ENCODE assay signal across 15 cellular contexts in the genomic region with DNA sequence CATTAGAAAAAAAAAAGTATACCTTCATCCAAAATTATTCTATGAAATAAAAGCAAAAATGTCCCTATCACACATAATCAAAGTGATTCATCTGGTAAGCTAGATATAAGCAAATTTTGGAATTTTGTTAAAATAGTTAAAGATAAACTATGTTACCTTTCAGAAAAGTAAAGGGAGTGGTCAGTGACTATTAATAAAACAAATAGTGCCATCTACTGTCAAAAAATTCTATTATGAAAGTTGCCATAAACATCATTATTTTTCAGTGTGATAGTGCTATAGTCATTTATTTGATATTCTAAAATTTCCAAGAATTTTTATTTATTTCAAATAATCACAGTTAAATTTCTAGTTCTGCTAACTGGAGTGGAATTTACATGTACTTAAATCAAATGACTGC.
DNase-seq lines count a peak whose midpoint lies in the region; TF ChIP-seq lines count a peak whose summit lies in the region.
"Had no signal": no experiment of that assay in that cellular context is flagged by ENCODE, and none has a peak within 500 bp of the region (broad histone marks: within the 10 kb centered on the region; RNA-seq: fewer than 3 reads in every experiment).

No MANE protein-coding gene starts in this region.

- H3K27ac ChIP-seq in 22Rv1: no peak overlapping the region
- H3K27ac ChIP-seq in suprapubic skin: no peak overlapping the region
- no peak overlapping the region for H3K27ac ChIP-seq in vagina
- H3K27ac ChIP-seq: heart right ventricle had no signal

- H3K36me3 ChIP-seq in suprapubic skin (no peaks in the 10 kb centered on the region), vagina (no peaks in the 10 kb centered on the region)
- H3K36me3 ChIP-seq: heart right ventricle had no signal

- H3K27me3 ChIP-seq in suprapubic skin (no peaks in the 10 kb centered on the region), vagina (no peaks in the 10 kb centered on the region)
- H3K27me3 ChIP-seq: heart right ventricle had no signal

- TF ChIP-seq EP300 in suprapubic skin (IDR thresholded peaks at IDR 0.05): no peak

- DNase-seq in EH (ENCODE audit: low read depth) (peak; percentile 6), NCI-H1694 treated with DMSO at 0.1 percent for 48 hours (lab: John Stamatoyannopoulos, UW) (peak; percentile 34), SW480 (ENCODE audit: low spot score) (peak; percentile 3), suprapubic skin (ENCODE audit: low spot score in 2 of 2) (no peak), vagina (ENCODE audit: extremely low spot score in 2 of 2) (no peak), activated gamma-delta T cell (lab: John Stamatoyannopoulos, UW) (no peak), DMS153 (lab: John Stamatoyannopoulos, UW) (no peak)
- DNase-seq: effector memory CD8-positive, alpha-beta T cell; H9; heart right ventricle; KG1; naive B cell; NCI-H187; T-helper 1 cell had no signal

- H3K9me3 ChIP-seq in suprapubic skin: no peaks in the 10 kb centered on the region
- H3K9me3 ChIP-seq in vagina: no peaks in the 10 kb centered on the region

- intact Hi-C loops in vagina (cut with DNase I): no loop called here

- H3K4me1 ChIP-seq in suprapubic skin (no peaks in the 10 kb centered on the region), vagina (no peaks in the 10 kb centered on the region)
- H3K4me1 ChIP-seq: heart right ventricle had no signal

- TF ChIP-seq CTCF in 22Rv1 (IDR thresholded peaks at IDR 0.05) (peak; percentile 41), suprapubic skin (IDR thresholded peaks at IDR 0.05) (no peak), vagina (IDR thresholded peaks at IDR 0.05) (no peak)

- TF ChIP-seq POLR2A in suprapubic skin (IDR thresholded peaks at IDR 0.05) (no peak), vagina (IDR thresholded peaks at IDR 0.05) (no peak)

- no peak overlapping the region for H3K4me3 ChIP-seq in suprapubic skin
- no peak overlapping the region for H3K4me3 ChIP-seq in vagina
- H3K4me3 ChIP-seq: heart right ventricle had no signal

Comparison
In these comparisons a context has a peak if more than half of its experiments do, and no peak if none do; other contexts are left out.
1. DNase-seq: peak in EH (single experiment), NCI-H1694 treated with DMSO at 0.1 percent for 48 hours (single experiment) and SW480 (single experiment); none in suprapubic skin (0 of 2), vagina (0 of 2), activated gamma-delta T cell (single experiment) and DMS153 (single experiment).